1 cellular context compared by ENCODE assay signal in genomic region chr12:127148318-127148717, GRCh38.
TF ChIP-seq lines count a peak whose summit lies in the region.

No MANE protein-coding gene starts in this region.

TF ChIP-seq in WTC11, 78 proteins besides CTCF, POLR2A, EP300 and RAD21 (continued from another document):
- TF ChIP-seq ZSCAN18 (CRISPR knock-in tag; IDR thresholded peaks at IDR 0.05) (no peak), FOXK1 (CRISPR knock-in tag; IDR thresholded peaks at IDR 0.05) (no peak), SMAD4 (CRISPR knock-in tag; IDR thresholded peaks at IDR 0.05) (no peak), HMGXB4 (CRISPR knock-in tag; IDR thresholded peaks at IDR 0.05) (no peak)
- TF ChIP-seq, protein P1, sequence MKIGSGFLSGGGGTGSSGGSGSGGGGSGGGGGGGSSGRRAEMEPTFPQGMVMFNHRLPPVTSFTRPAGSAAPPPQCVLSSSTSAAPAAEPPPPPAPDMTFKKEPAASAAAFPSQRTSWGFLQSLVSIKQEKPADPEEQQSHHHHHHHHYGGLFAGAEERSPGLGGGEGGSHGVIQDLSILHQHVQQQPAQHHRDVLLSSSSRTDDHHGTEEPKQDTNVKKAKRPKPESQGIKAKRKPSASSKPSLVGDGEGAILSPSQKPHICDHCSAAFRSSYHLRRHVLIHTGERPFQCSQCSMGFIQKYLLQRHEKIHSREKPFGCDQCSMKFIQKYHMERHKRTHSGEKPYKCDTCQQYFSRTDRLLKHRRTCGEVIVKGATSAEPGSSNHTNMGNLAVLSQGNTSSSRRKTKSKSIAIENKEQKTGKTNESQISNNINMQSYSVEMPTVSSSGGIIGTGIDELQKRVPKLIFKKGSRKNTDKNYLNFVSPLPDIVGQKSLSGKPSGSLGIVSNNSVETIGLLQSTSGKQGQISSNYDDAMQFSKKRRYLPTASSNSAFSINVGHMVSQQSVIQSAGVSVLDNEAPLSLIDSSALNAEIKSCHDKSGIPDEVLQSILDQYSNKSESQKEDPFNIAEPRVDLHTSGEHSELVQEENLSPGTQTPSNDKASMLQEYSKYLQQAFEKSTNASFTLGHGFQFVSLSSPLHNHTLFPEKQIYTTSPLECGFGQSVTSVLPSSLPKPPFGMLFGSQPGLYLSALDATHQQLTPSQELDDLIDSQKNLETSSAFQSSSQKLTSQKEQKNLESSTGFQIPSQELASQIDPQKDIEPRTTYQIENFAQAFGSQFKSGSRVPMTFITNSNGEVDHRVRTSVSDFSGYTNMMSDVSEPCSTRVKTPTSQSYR (CRISPR knock-in tag; IDR thresholded peaks at IDR 0.05): no peak
